34 cellular contexts compared by ENCODE assay signal in the genomic region with DNA sequence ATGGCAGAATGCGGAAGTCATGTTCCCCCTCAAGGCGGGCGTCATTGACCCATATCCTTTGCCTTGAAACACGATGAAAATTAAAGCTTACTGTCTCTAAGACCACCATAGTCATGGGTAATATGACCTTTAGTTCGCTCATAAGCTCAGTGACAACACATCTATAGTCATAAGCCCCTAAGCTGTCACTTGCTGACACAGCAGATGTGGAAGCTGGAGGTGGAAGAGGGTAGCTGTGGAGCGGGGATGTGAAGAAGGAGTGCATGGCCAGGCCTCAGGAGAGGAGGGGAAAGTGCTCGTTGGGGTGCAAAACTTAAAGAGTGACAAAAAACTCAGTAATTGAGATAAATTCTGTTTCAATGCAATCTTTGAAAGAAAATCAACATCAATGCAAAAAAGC.
"Had no signal": no experiment of that assay in that cellular context is flagged by ENCODE, and none has a peak within 500 bp of the region (broad histone marks: within the 10 kb centered on the region; RNA-seq: fewer than 3 reads in every experiment).

No MANE protein-coding gene starts in this region.

- H3K36me3 ChIP-seq: breast epithelium had no signal

- H3K9me3 ChIP-seq: adrenal gland, body of pancreas, breast epithelium had no signal

- H3K27ac ChIP-seq: adrenal gland, body of pancreas, brain microvascular endothelial cell, breast epithelium, VCaP had no signal

- H3K27me3 ChIP-seq: adrenal gland, body of pancreas, brain microvascular endothelial cell, breast epithelium had no signal

- FAIRE-seq: astrocyte, TTC549 had no signal

- ATAC-seq: activated CD8-positive, alpha-beta T cell treated with anti-CD3 and anti-CD28 coated beads for 36 hours; activated naive CD4-positive, alpha-beta T cell treated with anti-CD3 and anti-CD28 coated beads, Interleukin-2, amount 50 U/mL, for 72 hours; activated T-cell treated with anti-CD3 and anti-CD28 coated beads, Interleukin-2, amount 50 U/mL, for 4 hours; activated T-cell treated with anti-CD3 and anti-CD28 coated beads, Interleukin-2, amount 50 U/mL, for 72 hours; activated T-helper 17 cell treated with anti-CD3 and anti-CD28 coated beads, Interleukin-2, amount 50 U/mL, for 72 hours; body of pancreas had no signal

- H3K4me1 ChIP-seq: breast epithelium had no signal

- DNase-seq: activated B cell treated with CpG ODN at 0.5 μM for 24 hours; activated CD4-positive, alpha-beta memory T cell treated with anti-CD3 and anti-CD28 coated beads for 36 hours; activated CD4-positive, alpha-beta T cell treated with anti-CD3 and anti-CD28 coated beads for 4 hours; activated CD4-positive, alpha-beta T cell treated with anti-CD3 and anti-CD28 coated beads, Interleukin-2, amount 10 ng/mL, durations not matched to agents 24 days and 14 days; activated CD4-positive, alpha-beta T cell treated with anti-CD3 and anti-CD28 coated beads, Interleukin-2, amount 50 U/mL, for 1 hour; activated CD4-positive, alpha-beta T cell treated with anti-CD3 and anti-CD28 coated beads, Interleukin-2, amount 50 U/mL, for 4 hours; activated CD4-positive, CD25-positive, alpha-beta regulatory T cell treated with anti-CD3 and anti-CD28 coated beads, Interleukin-2, amount 50 U/mL, for 72 hours; activated CD8-positive, alpha-beta memory T cell treated with anti-CD3 and anti-CD28 coated beads, Interleukin-2, amount 50 U/mL, for 4 hours; activated CD8-positive, alpha-beta T cell treated with anti-CD3 and anti-CD28 coated beads for 36 hours; activated effector memory CD4-positive, alpha-beta T cell treated with anti-CD3 and anti-CD28 coated beads, Interleukin-2, amount 50 U/mL, for 16 hours; activated gamma-delta T cell treated with Interleukin-2 at 50 U/mL for 16 hours; activated naive CD4-positive, alpha-beta T cell; activated naive CD4-positive, alpha-beta T cell treated with anti-CD3 and anti-CD28 coated beads for 36 hours; activated naive CD4-positive, alpha-beta T cell treated with anti-CD3 and anti-CD28 coated beads, Interleukin-2, amount 50 U/mL, for 16 hours; activated naive CD8-positive, alpha-beta T cell treated with anti-CD3 and anti-CD28 coated beads for 36 hours; activated T-cell treated with anti-CD3 and anti-CD28 coated beads for 4 hours; activated T-cell treated with anti-CD3 and anti-CD28 coated beads, Interleukin-2, amount 50 U/mL, for 1 hour; activated T-cell treated with anti-CD3 and anti-CD28 coated beads, Interleukin-2, amount 50 U/mL, for 4 hours; activated T-cell treated with anti-CD3 and anti-CD28 coated beads, Interleukin-2, amount 50 U/mL, for 72 hours; adrenal gland; amniotic stem cell; aorta; body of pancreas; brain microvascular endothelial cell; central memory CD4-positive, alpha-beta T cell; T-helper 1 cell; T-helper 2 cell; T-helper 9 cell had no signal

- H3K4me3 ChIP-seq: adrenal gland, body of pancreas, breast epithelium had no signal
